8 cellular contexts compared by ENCODE assay signal in the genomic region with DNA sequence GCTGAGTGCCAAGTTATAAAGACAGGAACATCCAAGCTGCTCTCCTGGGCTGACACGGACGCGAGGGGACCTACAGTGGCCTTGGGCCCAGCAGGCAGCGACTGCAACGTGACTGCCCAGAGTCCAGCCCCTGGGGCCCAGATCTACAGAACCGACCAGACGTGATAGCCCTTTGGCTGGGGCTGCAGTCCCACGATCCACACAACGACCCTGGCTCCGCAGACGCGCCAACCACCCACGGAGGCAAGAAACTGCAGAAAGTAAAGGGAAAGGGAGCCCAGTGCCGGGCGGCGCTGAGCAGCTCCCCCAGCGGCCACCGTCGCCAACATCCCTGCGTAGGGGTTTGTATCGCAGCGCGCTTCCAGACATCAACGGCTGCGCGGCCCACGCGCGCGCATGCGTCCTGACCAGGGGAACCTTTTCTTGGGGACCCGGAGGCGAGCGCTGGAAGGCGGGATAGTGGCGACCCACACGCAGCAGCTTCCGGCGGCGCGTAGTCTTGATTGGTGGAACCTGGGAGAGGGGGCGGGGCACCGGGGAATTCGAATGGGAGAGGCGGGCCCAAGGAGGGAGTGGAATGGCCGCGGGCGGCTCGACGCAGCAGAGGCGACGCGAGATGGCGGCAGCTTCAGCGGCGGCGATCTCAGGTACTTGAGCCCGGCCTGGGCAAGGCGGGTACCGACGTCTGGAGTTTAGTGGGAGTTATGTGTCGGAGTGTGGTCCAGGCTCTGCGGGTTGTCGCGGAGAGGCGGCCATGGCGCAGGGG. TPM values are rescaled to one million over a fixed set of nuclear protein-coding genes. Genes with fewer than 3 reads are reported as not detected.
DNase-seq lines count a peak whose midpoint lies in the region; ATAC-seq and TF ChIP-seq lines count a peak whose summit lies in the region.

Gene KIF22 (plus strand): TSS at position 569 of the 766 bp plus-strand sequence. CDS start 9 bp downstream, at position 578.

- TF ChIP-seq CTCF in left lung (IDR thresholded peaks at IDR 0.05) = peak; percentile 57 to 80

- H3K4me3 Mint-ChIP-seq in CD4-positive, CD25-positive, alpha-beta regulatory T cell = peak within 1 kb of the TSS; percentile 96 to 100 (median 98)
- H3K4me3 Mint-ChIP-seq in dendritic cell treated with granulocyte-macrophage colony-stimulating factor and Interleukin-4, amounts not matched to agents 40 ng/mL and 50 ng/mL, for 4 days = peak within 1 kb of the TSS; percentile 81

- intact Hi-C loops in dendritic cell treated with granulocyte-macrophage colony-stimulating factor and Interleukin-4, amounts not matched to agents 40 ng/mL and 50 ng/mL, for 4 days (cut with micrococcal nuclease) = loop anchor here (1.0 to 5.0 kb wide), 3 partner anchors 15 to 63 kb away; partner anchors contain the start of gene PAGR1
- intact Hi-C loops in left lung (cut with DNase I) = no loop called here

- H3K4me1 Mint-ChIP-seq in CD4-positive, CD25-positive, alpha-beta regulatory T cell = peaks cover 18 to 49% (median 32%) of the 10 kb centered on the region in 4 donors
- peaks cover 49% of the 10 kb centered on the region for H3K4me1 Mint-ChIP-seq in dendritic cell treated with granulocyte-macrophage colony-stimulating factor and Interleukin-4, amounts not matched to agents 40 ng/mL and 50 ng/mL, for 4 days (ENCODE audit: low read depth)

- H3K36me3 ChIP-seq in CD4-positive, CD25-positive, alpha-beta regulatory T cell (ENCODE audit: control insufficient read depth, insufficient read depth, low read length) = peaks cover 3% of the 10 kb centered on the region
- no peaks in the 10 kb centered on the region for H3K36me3 ChIP-seq in left lung

- DNase-seq in CD4-positive, CD25-positive, alpha-beta regulatory T cell = peak; percentile 100
- DNase-seq in NCI-H748 treated with DMSO at 0.1 percent for 48 hours (lab: John Stamatoyannopoulos, UW) (peak; percentile 90), left lung (peak; percentile 99 to 100)
- DNase-seq in activated CD4-positive, alpha-beta T cell treated with anti-CD3 and anti-CD28 coated beads, Interleukin-2, amount 50 U/mL, for 24 hours (ENCODE audit: low read depth in 1 of 2, low spot score in 1 of 2) = peak; percentile 98 to 100
- DNase-seq in stimulated activated CD4-positive, alpha-beta T cell treated with anti-CD3 and anti-CD28 coated beads, Interleukin-2, amount 100 ng/mL, for 48 hours = peak; percentile 99 to 100

- H3K27ac ChIP-seq in CD4-positive, CD25-positive, alpha-beta regulatory T cell (ENCODE audit: insufficient read depth, low read length, poor library complexity, severe bottlenecking) = peak within 1 kb of the TSS; percentile 82
- H3K27ac ChIP-seq in left lung = peak within 1 kb of the TSS; percentile 89 to 97

- H3K9me3 ChIP-seq in CD4-positive, CD25-positive, alpha-beta regulatory T cell (ENCODE audit: control insufficient read depth in 2 of 2, low read length in 2 of 2) = no peaks in the 10 kb centered on the region
- H3K9me3 ChIP-seq in left lung = no peaks in the 10 kb centered on the region

- H3K27ac Mint-ChIP-seq in CD4-positive, CD25-positive, alpha-beta regulatory T cell = peak within 1 kb of the TSS; percentile 97 to 99 (median 98)
- peak within 1 kb of the TSS; percentile 77 for H3K27ac Mint-ChIP-seq in dendritic cell treated with granulocyte-macrophage colony-stimulating factor and Interleukin-4, amounts not matched to agents 40 ng/mL and 50 ng/mL, for 4 days

- H3K4me3 ChIP-seq in CD4-positive, CD25-positive, alpha-beta regulatory T cell (ENCODE audit: low read depth, low read length) = peak within 1 kb of the TSS; percentile 93
- H3K4me3 ChIP-seq in left lung = peak within 1 kb of the TSS; percentile 97

- peaks cover 10% of the 10 kb centered on the region for H3K27me3 Mint-ChIP-seq in CD4-positive, CD25-positive, alpha-beta regulatory T cell
- H3K27me3 Mint-ChIP-seq in dendritic cell treated with granulocyte-macrophage colony-stimulating factor and Interleukin-4, amounts not matched to agents 40 ng/mL and 50 ng/mL, for 4 days = peaks cover 2% of the 10 kb centered on the region

- H3K4me1 ChIP-seq in CD4-positive, CD25-positive, alpha-beta regulatory T cell (ENCODE audit: control insufficient read depth, insufficient read depth, low read length, poor library complexity, severe bottlenecking) = peaks cover 40% of the 10 kb centered on the region
- H3K4me1 ChIP-seq in left lung = peaks cover 0 to 34% of the 10 kb centered on the region in 2 donors

- H3K9me3 Mint-ChIP-seq in CD4-positive, CD25-positive, alpha-beta regulatory T cell = no peaks in the 10 kb centered on the region
- H3K9me3 Mint-ChIP-seq in dendritic cell treated with granulocyte-macrophage colony-stimulating factor and Interleukin-4, amounts not matched to agents 40 ng/mL and 50 ng/mL, for 4 days = no peaks in the 10 kb centered on the region

- peaks cover 6% of the 10 kb centered on the region for H3K36me3 Mint-ChIP-seq in CD4-positive, CD25-positive, alpha-beta regulatory T cell
- peaks cover 10% of the 10 kb centered on the region for H3K36me3 Mint-ChIP-seq in dendritic cell treated with granulocyte-macrophage colony-stimulating factor and Interleukin-4, amounts not matched to agents 40 ng/mL and 50 ng/mL, for 4 days (ENCODE audit: low read depth)

- peak; percentile 91 to 94 for ATAC-seq in CD4-positive, CD25-positive, alpha-beta regulatory T cell (ENCODE audit: low read depth in 2 of 2)
- ATAC-seq in GM19395 (IDR thresholded peaks at IDR 0.05; ENCODE audit: unreplicated experiment) (peak; percentile 90), HG03565 (IDR thresholded peaks at IDR 0.05; ENCODE audit: unreplicated experiment) (peak; percentile 91), left lung (peak; percentile 98)

- H3K27me3 ChIP-seq in CD4-positive, CD25-positive, alpha-beta regulatory T cell (ENCODE audit: control insufficient read depth, insufficient read depth, low read length) = no peaks in the 10 kb centered on the region
- H3K27me3 ChIP-seq in left lung = no peaks in the 10 kb centered on the region

RNA-seq across cellular contexts. Expression of gene KIF22, which starts in this region (rescaled TPM):
- total RNA-seq in CD4-positive, CD25-positive, alpha-beta regulatory T cell = 89.1 TPM
- polyA plus RNA-seq in CD4-positive, CD25-positive, alpha-beta regulatory T cell = 10 to 100 TPM; 49.4 to 65.1 (median 56.1) TPM
- total RNA-seq in left lung = 10 to 100 TPM; 24.8 to 32.5 TPM

Comparison
In these comparisons a context has a peak if more than half of its experiments do, and no peak if none do; other contexts are left out.
1. Peak in every context shown above with its lines: DNase-seq, ATAC-seq, H3K4me3 ChIP-seq and H3K27ac ChIP-seq.